ENCODE assay signal across 14 cellular contexts in the genomic region with DNA sequence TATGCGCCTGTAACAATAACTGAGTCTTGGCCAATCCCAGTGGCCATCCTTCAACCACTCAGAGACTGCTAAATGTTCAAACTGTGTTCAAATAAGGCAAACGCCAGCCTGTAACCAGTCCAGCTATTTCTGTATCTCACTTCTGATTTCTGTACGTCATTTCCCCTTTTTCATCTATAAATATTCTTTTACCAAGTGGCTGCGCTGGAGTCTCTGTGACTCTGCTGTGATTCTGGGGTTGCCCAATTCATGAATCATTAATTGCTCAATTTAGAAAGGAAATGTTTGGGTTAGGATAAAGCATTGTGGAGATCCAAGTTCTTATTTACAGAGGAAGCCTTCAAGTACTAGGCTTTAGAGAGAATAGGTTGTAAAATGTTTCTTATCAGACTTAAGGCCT.
DNase-seq lines count a peak whose midpoint lies in the region; ATAC-seq, FAIRE-seq and TF ChIP-seq lines count a peak whose summit lies in the region.
"Had no signal": no experiment of that assay in that cellular context is flagged by ENCODE, and none has a peak within 500 bp of the region (broad histone marks: within the 10 kb centered on the region; RNA-seq: fewer than 3 reads in every experiment).

No MANE protein-coding gene starts in this region.

- H3K36me3 Mint-ChIP-seq in memory B cell = peaks cover 9% of the 10 kb centered on the region
- H3K36me3 Mint-ChIP-seq: stimulated activated effector memory CD8-positive, alpha-beta T cell treated with anti-CD3 and anti-CD28 coated beads, Interleukin-12 subunit alpha, Interleukin-12 subunit beta, amount 100 ng/mL, for 72 hours had no signal

- peak; percentile 34 for DNase-seq in AG20443 (ENCODE audit: low spot score)
- peak; percentile 42 for DNase-seq in KBM-7
- DNase-seq in bronchial epithelial cell (ENCODE audit: low read depth) = peak; percentile 84
- DNase-seq in memory B cell (ENCODE audit: low spot score in 2 of 2) = no peak
- DNase-seq in islet precursor cell = no peak
- DNase-seq in posterior vena cava (ENCODE audit: low spot score) = no peak
- no peak for DNase-seq in NCI-H345 treated with DMSO at 0.1 percent for 48 hours (lab: John Stamatoyannopoulos, UW; ENCODE audit: unreplicated experiment)
- no peak for DNase-seq in NCI-H345 (lab: John Stamatoyannopoulos, UW)
- DNase-seq: activated naive CD8-positive, alpha-beta T cell treated with anti-CD3 and anti-CD28 coated beads for 36 hours; CD4-positive, alpha-beta memory T cell; NCI-H1105 treated with DMSO at 0.1 percent for 48 hours; Peyer's patch; spleen had no signal

- no peaks in the 10 kb centered on the region for H3K36me3 ChIP-seq in bronchial epithelial cell (ENCODE audit: control insufficient read depth, insufficient read depth, low read length)
- H3K36me3 ChIP-seq: Peyer's patch, spleen had no signal

- no peak overlapping the region for H3K4me3 Mint-ChIP-seq in memory B cell
- H3K4me3 Mint-ChIP-seq: activated naive CD8-positive, alpha-beta T cell treated with anti-CD3 and anti-CD28 coated beads for 36 hours; CD4-positive, alpha-beta memory T cell; stimulated activated effector memory CD8-positive, alpha-beta T cell treated with anti-CD3 and anti-CD28 coated beads, Interleukin-12 subunit alpha, Interleukin-12 subunit beta, amount 100 ng/mL, for 72 hours had no signal

- peaks cover 18% of the 10 kb centered on the region for H3K9me3 Mint-ChIP-seq in memory B cell

- no peak for TF ChIP-seq CTCF in bronchial epithelial cell (IDR thresholded peaks at IDR 0.05; ENCODE audit: insufficient read depth, low read length, severe bottlenecking)

- no peaks in the 10 kb centered on the region for H3K27me3 ChIP-seq in bronchial epithelial cell (ENCODE audit: control insufficient read depth, insufficient read depth, low read length)
- H3K27me3 ChIP-seq: Peyer's patch, spleen had no signal

- peaks cover 7% of the 10 kb centered on the region for H3K4me1 Mint-ChIP-seq in memory B cell
- H3K4me1 Mint-ChIP-seq: activated naive CD8-positive, alpha-beta T cell treated with anti-CD3 and anti-CD28 coated beads for 36 hours; CD4-positive, alpha-beta memory T cell; stimulated activated effector memory CD8-positive, alpha-beta T cell treated with anti-CD3 and anti-CD28 coated beads, Interleukin-12 subunit alpha, Interleukin-12 subunit beta, amount 100 ng/mL, for 72 hours had no signal

- ATAC-seq in memory B cell (ENCODE audit: low read depth) = peak; percentile 94
- ATAC-seq: stimulated activated effector memory CD8-positive, alpha-beta T cell treated with anti-CD3 and anti-CD28 coated beads, Interleukin-12 subunit alpha, Interleukin-12 subunit beta, amount 100 ng/mL, for 72 hours had no signal

- in situ Hi-C loops in KBM-7 (cut with MboI; ENCODE audit: low pct_unique_long_range_greater_than_20kb, low sequenced_read_pairs) = no loop called here

- no peaks in the 10 kb centered on the region for H3K27me3 Mint-ChIP-seq in memory B cell

- peak overlapping the region; percentile 16 for H3K27ac Mint-ChIP-seq in memory B cell
- H3K27ac Mint-ChIP-seq: activated naive CD8-positive, alpha-beta T cell treated with anti-CD3 and anti-CD28 coated beads for 36 hours; CD4-positive, alpha-beta memory T cell; stimulated activated effector memory CD8-positive, alpha-beta T cell treated with anti-CD3 and anti-CD28 coated beads, Interleukin-12 subunit alpha, Interleukin-12 subunit beta, amount 100 ng/mL, for 72 hours had no signal

- FAIRE-seq in bronchial epithelial cell (lab: Jason Lieb, UNC) = no peak

- H3K4me3 ChIP-seq in bronchial epithelial cell (ENCODE audit: low read depth, low read length) = no peak overlapping the region
- H3K4me3 ChIP-seq: Peyer's patch, spleen had no signal

- intact Hi-C loops in posterior vena cava (cut with DNase I) = no loop called here

Comparison
In these comparisons a context has a peak if more than half of its experiments do, and no peak if none do; other contexts are left out.
1. DNase-seq: peak in AG20443 (single experiment), KBM-7 (single experiment) and bronchial epithelial cell (single experiment); none in memory B cell (0 of 2), islet precursor cell (single experiment), posterior vena cava (single experiment), NCI-H345 treated with DMSO at 0.1 percent for 48 hours (single experiment) and NCI-H345 (single experiment).